In the genomic region with DNA sequence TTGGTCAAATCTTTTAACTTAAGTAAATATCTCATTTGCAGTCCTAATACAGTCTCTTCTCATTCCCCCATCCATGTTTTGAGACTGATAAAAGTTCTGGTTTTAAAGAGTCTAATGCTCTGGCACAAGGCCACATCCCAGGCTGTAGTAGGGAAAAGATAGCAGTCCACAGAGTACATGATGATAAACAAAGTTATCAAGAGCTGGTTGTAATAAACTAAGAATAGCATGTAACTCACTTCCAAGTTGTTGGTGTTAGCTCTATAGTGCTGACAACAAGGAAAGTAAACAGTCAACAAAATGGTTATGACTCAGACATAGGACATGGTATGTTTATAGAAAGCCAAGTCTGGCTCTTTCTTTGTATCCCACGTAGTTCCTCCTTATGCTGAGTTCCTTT, we compare ENCODE assay signal across 15 cellular contexts. TPM values are rescaled to one million over a fixed set of nuclear protein-coding genes. Genes with fewer than 3 reads are reported as not detected.
DNase-seq lines count a peak whose midpoint lies in the region; ATAC-seq and TF ChIP-seq lines count a peak whose summit lies in the region.
"Had no signal": no experiment of that assay in that cellular context is flagged by ENCODE, and none has a peak within 500 bp of the region (broad histone marks: within the 10 kb centered on the region; RNA-seq: fewer than 3 reads in every experiment).

No MANE protein-coding gene starts in this region.

- ATAC-seq in lower lobe of right lung, result peak; percentile 33 to 45
- no peak for ATAC-seq in GM21825 (IDR thresholded peaks at IDR 0.05; ENCODE audit: unreplicated experiment)
- ATAC-seq in naive thymus-derived CD8-positive, alpha-beta T cell, result no peak

- intact Hi-C loops in lower lobe of right lung (cut with DNase I), result no loop called here

- no peak for TF ChIP-seq POLR2A in erythroblast (IDR thresholded peaks at IDR 0.05; ENCODE audit: low read length)

- no peak overlapping the region for H3K27ac Mint-ChIP-seq in naive thymus-derived CD8-positive, alpha-beta T cell
- H3K27ac Mint-ChIP-seq: activated CD4-positive, alpha-beta memory T cell treated with anti-CD3 and anti-CD28 coated beads for 36 hours; type B pancreatic cell had no signal

- H3K36me3 ChIP-seq in lower lobe of right lung, result no peaks in the 10 kb centered on the region

- no peaks in the 10 kb centered on the region for H3K9me3 ChIP-seq in lower lobe of right lung

- peak; percentile 24 for DNase-seq in AG08396 (ENCODE audit: low spot score)
- peak; percentile 60 for DNase-seq in OCI-M1 (lab: John Stamatoyannopoulos, UW)
- DNase-seq in erythroblast (lab: John Stamatoyannopoulos, UW), result peak; percentile 50 to 57
- no peak for DNase-seq in lower lobe of right lung
- no peak for DNase-seq in NCI-H1092 (lab: John Stamatoyannopoulos, UW)
- DNase-seq in naive thymus-derived CD8-positive, alpha-beta T cell, result no peak
- no peak for DNase-seq in DMS79 treated with DMSO at 0.1 percent for 48 hours (lab: John Stamatoyannopoulos, UW)
- DNase-seq: activated CD4-positive, alpha-beta memory T cell treated with anti-CD3 and anti-CD28 coated beads for 36 hours; activated naive CD4-positive, alpha-beta T cell; AML-193; DND-41; T-helper 1 cell had no signal

- peaks cover 6% of the 10 kb centered on the region for H3K4me1 ChIP-seq in lower lobe of right lung

- POLR2A ChIA-PET in naive thymus-derived CD8-positive, alpha-beta T cell (lab: Charles Lee), result no interaction called here

- no peaks in the 10 kb centered on the region for H3K4me1 Mint-ChIP-seq in naive thymus-derived CD8-positive, alpha-beta T cell

- no peaks in the 10 kb centered on the region for H3K27me3 ChIP-seq in lower lobe of right lung (ENCODE audit: low read depth)

- no peaks in the 10 kb centered on the region for H3K9me3 Mint-ChIP-seq in naive thymus-derived CD8-positive, alpha-beta T cell
- H3K9me3 Mint-ChIP-seq: activated CD4-positive, alpha-beta memory T cell treated with anti-CD3 and anti-CD28 coated beads for 36 hours; type B pancreatic cell had no signal

- no peak overlapping the region for H3K4me3 ChIP-seq in lower lobe of right lung

- no peaks in the 10 kb centered on the region for H3K36me3 Mint-ChIP-seq in naive thymus-derived CD8-positive, alpha-beta T cell
- H3K36me3 Mint-ChIP-seq: activated CD4-positive, alpha-beta memory T cell treated with anti-CD3 and anti-CD28 coated beads for 36 hours; type B pancreatic cell had no signal

- peaks cover 1 to 31% (median 7%) of the 10 kb centered on the region in 5 donors for H3K27me3 Mint-ChIP-seq in naive thymus-derived CD8-positive, alpha-beta T cell
- H3K27me3 Mint-ChIP-seq: type B pancreatic cell had no signal

- H3K4me3 Mint-ChIP-seq in naive thymus-derived CD8-positive, alpha-beta T cell, result no peak overlapping the region
- H3K4me3 Mint-ChIP-seq: activated CD4-positive, alpha-beta memory T cell treated with anti-CD3 and anti-CD28 coated beads for 36 hours; type B pancreatic cell had no signal

- no peak for TF ChIP-seq CTCF in lower lobe of right lung (IDR thresholded peaks at IDR 0.05)

- H3K27ac ChIP-seq in lower lobe of right lung, result no peak overlapping the region
- H3K27ac ChIP-seq: KMS-11 had no signal

RNA-seq across cellular contexts. Expression of a gene that starts 21.8 kb away (rescaled TPM):
- 7.8 TPM for total RNA-seq in lower lobe of right lung
- total RNA-seq in naive thymus-derived CD8-positive, alpha-beta T cell, result under 1 TPM; 0.47 to 0.52 TPM
- polyA plus RNA-seq in naive thymus-derived CD8-positive, alpha-beta T cell, result 1 to 10 TPM in 2 of 3 donors, under 1 TPM in 1; 0.98 to 9.0 (median 2.2) TPM

RNA-seq across cellular contexts. Expression of a gene that starts 58.2 kb away (rescaled TPM):
- total RNA-seq in lower lobe of right lung, result 1.1 TPM
- total RNA-seq in naive thymus-derived CD8-positive, alpha-beta T cell, result not detected
- polyA plus RNA-seq in naive thymus-derived CD8-positive, alpha-beta T cell, result not detected
- total RNA-seq: activated CD4-positive, alpha-beta memory T cell treated with anti-CD3 and anti-CD28 coated beads for 36 hours had no signal

Comparison
In these comparisons a context has a peak if more than half of its experiments do, and no peak if none do; other contexts are left out.
1. DNase-seq: peak in AG08396 (single experiment), OCI-M1 (single experiment) and erythroblast (2 of 2); none in lower lobe of right lung (single experiment), NCI-H1092 (single experiment), naive thymus-derived CD8-positive, alpha-beta T cell (0 of 10) and DMS79 treated with DMSO at 0.1 percent for 48 hours (single experiment).
2. ATAC-seq: peak in lower lobe of right lung (2 of 2); none in GM21825 (single experiment) and naive thymus-derived CD8-positive, alpha-beta T cell (0 of 2).